15 cellular contexts compared by ENCODE assay signal in the genomic region with DNA sequence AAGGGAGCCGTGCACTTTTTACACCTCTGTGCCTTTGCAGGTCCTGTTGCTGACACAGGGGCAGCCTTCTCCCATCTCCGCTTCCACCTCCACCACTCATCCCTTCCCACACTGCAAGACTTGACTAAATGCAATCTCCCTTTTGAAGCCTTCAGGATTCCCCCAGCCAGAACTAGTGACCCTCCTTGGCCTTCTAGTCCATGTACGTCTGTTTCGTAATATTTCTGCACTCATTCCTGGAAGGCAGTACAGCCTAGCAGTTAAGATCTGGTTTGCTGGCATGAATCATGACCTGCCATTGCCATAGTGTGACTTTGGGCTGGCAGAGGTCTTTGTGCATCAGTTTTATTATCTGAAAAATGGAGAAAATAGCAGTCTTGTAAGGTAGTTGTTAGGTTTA. TPM values are rescaled to one million over a fixed set of nuclear protein-coding genes. Genes with fewer than 3 reads are reported as not detected.
DNase-seq lines count a peak whose midpoint lies in the region; ATAC-seq and TF ChIP-seq lines count a peak whose summit lies in the region.
"Had no signal": no experiment of that assay in that cellular context is flagged by ENCODE, and none has a peak within 500 bp of the region (broad histone marks: within the 10 kb centered on the region; RNA-seq: fewer than 3 reads in every experiment).

No MANE protein-coding gene starts in this region.

- CTCF ChIA-PET in activated naive CD4-positive, alpha-beta T cell treated with anti-CD3 and anti-CD28 coated beads, Interleukin-2, amount 10 ng/mL, durations not matched to agents 7 days and 5 days (lab: Charles Lee): interaction anchor here (2.9 kb wide), 1 partner anchor 17 kb away, joined by 12 read pairs; no protein-coding TSS in a partner anchor
- CTCF ChIA-PET in activated CD4-positive, alpha-beta memory T cell treated with anti-CD3 and anti-CD28 coated beads, Interleukin-2, amount 10 ng/mL, durations not matched to agents 7 days and 5 days (lab: Charles Lee): interaction anchor here (0.7 kb wide), 1 partner anchor 23 kb away, joined by 3 read pairs; no protein-coding TSS in a partner anchor

- peak; percentile 49 for ATAC-seq in stimulated activated effector memory CD8-positive, alpha-beta T cell treated with anti-CD3 and anti-CD28 coated beads, Interleukin-12 subunit alpha, Interleukin-12 subunit beta, amount 100 ng/mL, for 72 hours
- ATAC-seq in GM21528 (IDR thresholded peaks at IDR 0.05; ENCODE audit: low FRiP score, unreplicated experiment): no peak
- ATAC-seq in GM18517 (IDR thresholded peaks at IDR 0.05; ENCODE audit: unreplicated experiment): no peak
- ATAC-seq: PC-3 had no signal

- H3K4me3 ChIP-seq in epithelial cell of proximal tubule (ENCODE audit: low read depth, low read length): no peak overlapping the region
- no peak overlapping the region for H3K4me3 ChIP-seq in H7 (ENCODE audit: insufficient read depth, low read depth, low read length)

- H3K27me3 Mint-ChIP-seq in activated naive CD4-positive, alpha-beta T cell treated with anti-CD3 and anti-CD28 coated beads, Interleukin-2, amount 50 U/mL, for 24 hours: no peaks in the 10 kb centered on the region
- H3K27me3 Mint-ChIP-seq in activated naive CD4-positive, alpha-beta T cell treated with anti-CD3 and anti-CD28 coated beads, Interleukin-2, amount 10 ng/mL, durations not matched to agents 7 days and 5 days: no peaks in the 10 kb centered on the region
- H3K27me3 Mint-ChIP-seq in activated CD4-positive, alpha-beta memory T cell treated with anti-CD3 and anti-CD28 coated beads, Interleukin-2, amount 10 ng/mL, durations not matched to agents 7 days and 5 days: no peaks in the 10 kb centered on the region

- POLR2A ChIA-PET in activated CD4-positive, alpha-beta memory T cell treated with anti-CD3 and anti-CD28 coated beads, Interleukin-2, amount 10 ng/mL, durations not matched to agents 7 days and 5 days (lab: Charles Lee): interaction anchor here (4.0 kb wide), 1 partner anchor 16 kb away, joined by 21 read pairs; no protein-coding TSS in a partner anchor

- no peaks in the 10 kb centered on the region; the same call in 1 of the 2 replicates for H3K36me3 ChIP-seq in H7 (replicated peaks; ENCODE audit: control insufficient read depth, insufficient read depth, low read length)

- H3K27ac Mint-ChIP-seq in activated naive CD4-positive, alpha-beta T cell treated with anti-CD3 and anti-CD28 coated beads, Interleukin-2, amount 50 U/mL, for 24 hours: peak overlapping the region; percentile 97
- H3K27ac Mint-ChIP-seq in activated naive CD4-positive, alpha-beta T cell treated with anti-CD3 and anti-CD28 coated beads, Interleukin-2, amount 10 ng/mL, durations not matched to agents 7 days and 5 days: no peak overlapping the region
- peak overlapping the region; percentile 8 for H3K27ac Mint-ChIP-seq in activated CD4-positive, alpha-beta memory T cell treated with anti-CD3 and anti-CD28 coated beads, Interleukin-2, amount 10 ng/mL, durations not matched to agents 7 days and 5 days
- peak overlapping the region; percentile 83 for H3K27ac Mint-ChIP-seq in stimulated activated effector memory CD8-positive, alpha-beta T cell treated with anti-CD3 and anti-CD28 coated beads, Interleukin-12 subunit alpha, Interleukin-12 subunit beta, amount 100 ng/mL, for 72 hours

- no peak for TF ChIP-seq CTCF in epithelial cell of proximal tubule (conservative IDR thresholded peaks at IDR 0.05; ENCODE audit: low read depth, low read length)

- H3K4me1 Mint-ChIP-seq in activated naive CD4-positive, alpha-beta T cell treated with anti-CD3 and anti-CD28 coated beads, Interleukin-2, amount 50 U/mL, for 24 hours: peaks cover 96% of the 10 kb centered on the region
- H3K4me1 Mint-ChIP-seq in activated naive CD4-positive, alpha-beta T cell treated with anti-CD3 and anti-CD28 coated beads, Interleukin-2, amount 10 ng/mL, durations not matched to agents 7 days and 5 days: peaks cover 93% of the 10 kb centered on the region
- peaks cover 92% of the 10 kb centered on the region for H3K4me1 Mint-ChIP-seq in activated CD4-positive, alpha-beta memory T cell treated with anti-CD3 and anti-CD28 coated beads, Interleukin-2, amount 10 ng/mL, durations not matched to agents 7 days and 5 days
- peaks cover 81% of the 10 kb centered on the region for H3K4me1 Mint-ChIP-seq in stimulated activated effector memory CD8-positive, alpha-beta T cell treated with anti-CD3 and anti-CD28 coated beads, Interleukin-12 subunit alpha, Interleukin-12 subunit beta, amount 100 ng/mL, for 72 hours

- H3K4me3 Mint-ChIP-seq in activated naive CD4-positive, alpha-beta T cell treated with anti-CD3 and anti-CD28 coated beads, Interleukin-2, amount 50 U/mL, for 24 hours: peak overlapping the region; percentile 67
- H3K4me3 Mint-ChIP-seq in activated naive CD4-positive, alpha-beta T cell treated with anti-CD3 and anti-CD28 coated beads, Interleukin-2, amount 10 ng/mL, durations not matched to agents 7 days and 5 days: no peak overlapping the region
- no peak overlapping the region for H3K4me3 Mint-ChIP-seq in activated CD4-positive, alpha-beta memory T cell treated with anti-CD3 and anti-CD28 coated beads, Interleukin-2, amount 10 ng/mL, durations not matched to agents 7 days and 5 days
- H3K4me3 Mint-ChIP-seq in stimulated activated effector memory CD8-positive, alpha-beta T cell treated with anti-CD3 and anti-CD28 coated beads, Interleukin-12 subunit alpha, Interleukin-12 subunit beta, amount 100 ng/mL, for 72 hours: peak overlapping the region; percentile 2

- H3K9me3 Mint-ChIP-seq in activated naive CD4-positive, alpha-beta T cell treated with anti-CD3 and anti-CD28 coated beads, Interleukin-2, amount 50 U/mL, for 24 hours: no peaks in the 10 kb centered on the region
- H3K9me3 Mint-ChIP-seq in activated naive CD4-positive, alpha-beta T cell treated with anti-CD3 and anti-CD28 coated beads, Interleukin-2, amount 10 ng/mL, durations not matched to agents 7 days and 5 days: no peaks in the 10 kb centered on the region
- no peaks in the 10 kb centered on the region for H3K9me3 Mint-ChIP-seq in activated CD4-positive, alpha-beta memory T cell treated with anti-CD3 and anti-CD28 coated beads, Interleukin-2, amount 10 ng/mL, durations not matched to agents 7 days and 5 days
- no peaks in the 10 kb centered on the region for H3K9me3 Mint-ChIP-seq in stimulated activated effector memory CD8-positive, alpha-beta T cell treated with anti-CD3 and anti-CD28 coated beads, Interleukin-12 subunit alpha, Interleukin-12 subunit beta, amount 100 ng/mL, for 72 hours

- peaks cover 4% of the 10 kb centered on the region for H3K36me3 Mint-ChIP-seq in activated naive CD4-positive, alpha-beta T cell treated with anti-CD3 and anti-CD28 coated beads, Interleukin-2, amount 50 U/mL, for 24 hours
- H3K36me3 Mint-ChIP-seq in activated naive CD4-positive, alpha-beta T cell treated with anti-CD3 and anti-CD28 coated beads, Interleukin-2, amount 10 ng/mL, durations not matched to agents 7 days and 5 days: peaks cover 50% of the 10 kb centered on the region
- H3K36me3 Mint-ChIP-seq in activated CD4-positive, alpha-beta memory T cell treated with anti-CD3 and anti-CD28 coated beads, Interleukin-2, amount 10 ng/mL, durations not matched to agents 7 days and 5 days (ENCODE audit: low read depth): peaks cover 50% of the 10 kb centered on the region
- H3K36me3 Mint-ChIP-seq in stimulated activated effector memory CD8-positive, alpha-beta T cell treated with anti-CD3 and anti-CD28 coated beads, Interleukin-12 subunit alpha, Interleukin-12 subunit beta, amount 100 ng/mL, for 72 hours: peaks cover 39% of the 10 kb centered on the region

- no peaks in the 10 kb centered on the region for H3K27me3 ChIP-seq in H7 (ENCODE audit: control insufficient read depth, insufficient read depth, low read length)

- no peak for DNase-seq in activated naive CD4-positive, alpha-beta T cell treated with anti-CD3 and anti-CD28 coated beads, Interleukin-2, amount 10 ng/mL, durations not matched to agents 7 days and 5 days
- no peak for DNase-seq in activated CD4-positive, alpha-beta memory T cell treated with anti-CD3 and anti-CD28 coated beads, Interleukin-2, amount 10 ng/mL, durations not matched to agents 7 days and 5 days
- DNase-seq in epithelial cell of proximal tubule (ENCODE audit: low read depth) (peak; percentile 61), H7 (no peak)
- no peak for DNase-seq in stimulated activated effector memory CD8-positive, alpha-beta T cell treated with anti-CD3 and anti-CD28 coated beads, Interleukin-12 subunit alpha, Interleukin-12 subunit beta, amount 100 ng/mL, for 72 hours (ENCODE audit: low spot score in 2 of 2)
- DNase-seq: anterior cingulate cortex; DMS79; islet precursor cell; NCI-H1092 treated with DMSO at 0.1 percent for 48 hours; PC-3; stimulated activated CD4-positive, alpha-beta T cell treated with anti-CD3 and anti-CD28 coated beads, Interleukin-2, amount 100 ng/mL, for 48 hours; stimulated activated naive CD4-positive, alpha-beta T cell treated with Interleukin-2 at 50 U/mL for 16 hours had no signal

RNA-seq across cellular contexts. Expression of a gene that starts 36.6 kb away (rescaled TPM):
- total RNA-seq in activated CD4-positive, alpha-beta memory T cell treated with anti-CD3 and anti-CD28 coated beads, Interleukin-2, amount 10 ng/mL, durations not matched to agents 7 days and 5 days: 10 to 100 TPM; 70.8 to 75.9 TPM
- total RNA-seq in epithelial cell of proximal tubule: 53.0 and 56.8 TPM in 2 replicates
- total RNA-seq in H7 (2014; rRNA removed; shearing (Covaris generic)): 69.8 and 80.3 TPM in 2 replicates

Comparison
In these comparisons a context has a peak if more than half of its experiments do, and no peak if none do; other contexts are left out.
1. H3K4me3 Mint-ChIP-seq: peak in activated naive CD4-positive, alpha-beta T cell treated with anti-CD3 and anti-CD28 coated beads, Interleukin-2, amount 50 U/mL, for 24 hours (single experiment) and stimulated activated effector memory CD8-positive, alpha-beta T cell treated with anti-CD3 and anti-CD28 coated beads, Interleukin-12 subunit alpha, Interleukin-12 subunit beta, amount 100 ng/mL, for 72 hours (single experiment); none in activated naive CD4-positive, alpha-beta T cell treated with anti-CD3 and anti-CD28 coated beads, Interleukin-2, amount 10 ng/mL, durations not matched to agents 7 days and 5 days (single experiment) and activated CD4-positive, alpha-beta memory T cell treated with anti-CD3 and anti-CD28 coated beads, Interleukin-2, amount 10 ng/mL, durations not matched to agents 7 days and 5 days (single experiment).